In genomic region chr19:58134244-58134643, GRCh38 we compare ENCODE assay signal across 21 cellular contexts. TPM values are rescaled to one million over a fixed set of nuclear protein-coding genes. Genes with fewer than 3 reads are reported as not detected.
DNase-seq lines count a peak whose midpoint lies in the region; ATAC-seq, FAIRE-seq and TF ChIP-seq lines count a peak whose summit lies in the region.
"Had no signal": no experiment of that assay in that cellular context is flagged by ENCODE, and none has a peak within 500 bp of the region (broad histone marks: within the 10 kb centered on the region; RNA-seq: fewer than 3 reads in every experiment).

No MANE protein-coding gene starts in this region.

- CTCF ChIA-PET in HepG2 (lab: Yijun Ruan, JAX; ENCODE audit: low intra/inter-chr PET ratio, low total read pairs) = no interaction called here

- DNase-seq in HepG2 (ENCODE audit: low spot score) = no peak
- no peak for DNase-seq in endodermal cell
- no peak for DNase-seq in GM20000 (ENCODE audit: low spot score)
- no peak for DNase-seq in HFFc6
- DNase-seq: 8988T; C1 segment of cervical spinal cord; CD4-positive, CD25-positive, alpha-beta regulatory T cell; CD8-positive, alpha-beta memory T cell; COR-L47; DMS 273 treated with DMSO at 0.1 percent for 48 hours; DMS53; HCEC 1CT had no signal

- no peak overlapping the region for H3K4me3 Mint-ChIP-seq in endodermal cell
- no peak overlapping the region for H3K4me3 Mint-ChIP-seq in HFFc6
- H3K4me3 Mint-ChIP-seq: B cell; CD4-positive, CD25-positive, alpha-beta regulatory T cell; CD8-positive, alpha-beta memory T cell; GM23338 had no signal

- no peak for TF ChIP-seq CTCF in liver (IDR thresholded peaks at IDR 0.05; ENCODE audit: low read depth, low read length, missing input control)
- no peak for TF ChIP-seq CTCF in HepG2 (CRISPR knock-in tag; IDR thresholded peaks at IDR 0.05)
- TF ChIP-seq CTCF in endodermal cell (conservative IDR thresholded peaks at IDR 0.05) = no peak
- no peak for TF ChIP-seq CTCF in GM20000 (IDR thresholded peaks at IDR 0.05; ENCODE audit: extremely low read depth, missing control alignments)
- TF ChIP-seq CTCF in HFFc6 (IDR thresholded peaks at IDR 0.05) = no peak

- H3K4me2 ChIP-seq in HepG2 (ENCODE audit: low read depth, low read length) = no peak overlapping the region
- H3K4me2 ChIP-seq: GM23338 had no signal

- H3K4me1 Mint-ChIP-seq in endodermal cell (no peaks in the 10 kb centered on the region), HFFc6 (ENCODE audit: low read depth) (no peaks in the 10 kb centered on the region)
- H3K4me1 Mint-ChIP-seq: B cell; CD4-positive, CD25-positive, alpha-beta regulatory T cell; CD8-positive, alpha-beta memory T cell; GM23338 had no signal

- H3K9ac ChIP-seq in liver (ENCODE audit: low read depth in 1 of 2, low read length in 2 of 2) (no peak overlapping the region), HepG2 (ENCODE audit: insufficient read depth, low read depth, low read length) (no peak overlapping the region), endodermal cell (ENCODE audit: extremely low read depth, low read length, poor library complexity, severe bottlenecking) (no peak overlapping the region), subcutaneous abdominal adipose tissue (ENCODE audit: low read length in 5 of 5) (no peak overlapping the region)

- H3K79me2 ChIP-seq in HepG2 (ENCODE audit: insufficient read depth, low read length) = no peaks in the 10 kb centered on the region

- H3K27ac Mint-ChIP-seq in endodermal cell = no peak overlapping the region
- H3K27ac Mint-ChIP-seq in HFFc6 = no peak overlapping the region
- H3K27ac Mint-ChIP-seq: B cell; CD8-positive, alpha-beta memory T cell; GM23338 had no signal

- WGBS in liver = 95% methylated on average over 1 of the region's 1 CpG
- 96% methylated on average over 1 of the region's 1 CpG for WGBS in HepG2 (ENCODE audit: low lambda C conversion rate)
- no CpG with 5 or more reads among the region's 1 CpG for WGBS in endodermal cell (ENCODE audit: insufficient coverage in 1 of 2, insufficient read length in 1 of 2), 2 experiments

- peaks cover 95% of the 10 kb centered on the region for H3K36me3 Mint-ChIP-seq in endodermal cell (ENCODE audit: low read depth)
- H3K36me3 Mint-ChIP-seq in HFFc6 (ENCODE audit: low read depth) = peaks cover 93% of the 10 kb centered on the region

- no TSS peak for BruUV-seq in HepG2 (replicated peaks; lab: Mats Ljungman, UMichigan)

- H3K27me3 ChIP-seq in liver (ENCODE audit: control insufficient read depth in 4 of 4, insufficient read depth in 4 of 4, low read length in 3 of 4) = no peaks in the 10 kb centered on the region
- no peaks in the 10 kb centered on the region for H3K27me3 ChIP-seq in HepG2 (ENCODE audit: control insufficient read depth in 1 of 2, insufficient read depth in 2 of 2, low read length in 2 of 2)
- H3K27me3 ChIP-seq in endodermal cell (ENCODE audit: control insufficient read depth, insufficient read depth, low read length, poor library complexity, severe bottlenecking) = no peaks in the 10 kb centered on the region
- no peaks in the 10 kb centered on the region for H3K27me3 ChIP-seq in subcutaneous abdominal adipose tissue (ENCODE audit: control insufficient read depth in 5 of 5, insufficient read depth in 4 of 5, low read length in 5 of 5)

- H4K20me1 ChIP-seq in HepG2 (ENCODE audit: insufficient read depth, low read length) = no peaks in the 10 kb centered on the region

- no peak for TF ChIP-seq POLR2A in HepG2 (IDR thresholded peaks at IDR 0.05; ENCODE audit: insufficient read depth in 1 of 2, low read depth in 2 of 2, low read length in 2 of 2)

- no peak overlapping the region for H3K27ac ChIP-seq in liver (ENCODE audit: low read depth in 1 of 2, low read length in 2 of 2)
- no peak overlapping the region for H3K27ac ChIP-seq in HepG2 (ENCODE audit: extremely low read length, insufficient read depth, low read length)
- H3K27ac ChIP-seq in endodermal cell (ENCODE audit: low read depth, low read length) = no peak overlapping the region
- H3K27ac ChIP-seq in subcutaneous abdominal adipose tissue (ENCODE audit: low read depth, low read length) = no peak overlapping the region

- H3K9me3 ChIP-seq in liver (ENCODE audit: control insufficient read depth in 4 of 4, low read length in 3 of 4) = peaks cover 39 to 93% (median 58%) of the 10 kb centered on the region in 4 donors
- H3K9me3 ChIP-seq in HepG2 (ENCODE audit: low read length) = peaks cover 97% of the 10 kb centered on the region
- H3K9me3 ChIP-seq in endodermal cell (ENCODE audit: control insufficient read depth, low read length) = peaks cover 99% of the 10 kb centered on the region
- H3K9me3 ChIP-seq in subcutaneous abdominal adipose tissue (ENCODE audit: control insufficient read depth in 5 of 5, low read length in 5 of 5) = peaks cover 63 to 97% (median 93%) of the 10 kb centered on the region in 5 donors

- POLR2A ChIA-PET in HepG2 (lab: Yijun Ruan, JAX) = no interaction called here

- in situ Hi-C loops in HepG2 (cut with HindIII; ENCODE audit: extremely low pct_ligation_motif_present, low pct_unique_long_range_greater_than_20kb) = no loop called here

- H2AFZ ChIP-seq in HepG2 (ENCODE audit: low read length) = no peak overlapping the region
- H2AFZ ChIP-seq: GM23338 had no signal

- H3K4me1 ChIP-seq in liver (ENCODE audit: control insufficient read depth in 4 of 4, insufficient read depth in 4 of 4, low read length in 3 of 4) = no peaks in the 10 kb centered on the region
- H3K4me1 ChIP-seq in HepG2 (ENCODE audit: insufficient read depth, low read length) = no peaks in the 10 kb centered on the region
- H3K4me1 ChIP-seq in endodermal cell (ENCODE audit: control insufficient read depth, insufficient read depth, low read length) = no peaks in the 10 kb centered on the region
- no peaks in the 10 kb centered on the region for H3K4me1 ChIP-seq in subcutaneous abdominal adipose tissue (ENCODE audit: control insufficient read depth in 5 of 5, insufficient read depth in 5 of 5, low read length in 5 of 5)

- TF ChIP-seq RAD21 in liver (IDR thresholded peaks at IDR 0.05) (no peak), HepG2 (CRISPR knock-in tag; IDR thresholded peaks at IDR 0.05) (no peak)

- FAIRE-seq in HepG2 (lab: Jason Lieb, UNC) = no peak
- FAIRE-seq: G401.6, GM12891, GM19239, H54 had no signal

- ATAC-seq in HepG2 (no peak), HG03196 (IDR thresholded peaks at IDR 0.05; ENCODE audit: unreplicated experiment) (no peak)
- ATAC-seq: GM23338 had no signal

- H3K27me3 Mint-ChIP-seq in endodermal cell (ENCODE audit: insufficient read depth) (no peaks in the 10 kb centered on the region), HFFc6 (ENCODE audit: insufficient read depth) (peaks cover 1% of the 10 kb centered on the region; the same call in 1 of the 2 replicates)
- H3K27me3 Mint-ChIP-seq: B cell; CD4-positive, CD25-positive, alpha-beta regulatory T cell; CD8-positive, alpha-beta memory T cell had no signal

- H3K9me3 Mint-ChIP-seq in endodermal cell (peaks cover 99% of the 10 kb centered on the region), HFFc6 (peaks cover 96% of the 10 kb centered on the region)

- TF ChIP-seq EP300 in HepG2 (IDR thresholded peaks at IDR 0.05; ENCODE audit: low read depth in 2 of 2, low read length in 2 of 2) (no peak), HepG2 (CRISPR knock-in tag; IDR thresholded peaks at IDR 0.05; ENCODE audit: borderline replicate concordance) (no peak)

- peak overlapping the region in 2 of 3 donors; percentile 1 to 35 for H3K4me3 ChIP-seq in liver (ENCODE audit: low read depth in 1 of 3, low read length in 3 of 3)
- H3K4me3 ChIP-seq in HepG2 (replicated peaks in 1 of 3; ENCODE audit: insufficient read depth in 1 of 3, low read depth in 2 of 3, low read length in 3 of 3) = no peak overlapping the region
- peak overlapping the region; percentile 70 for H3K4me3 ChIP-seq in endodermal cell (ENCODE audit: low read length)
- peak overlapping the region; percentile 8 to 59 (median 42) for H3K4me3 ChIP-seq in subcutaneous abdominal adipose tissue (ENCODE audit: low read depth in 1 of 5, low read length in 5 of 5)
- H3K4me3 ChIP-seq: GM23338 had no signal

- H3K36me3 ChIP-seq in liver (ENCODE audit: control insufficient read depth in 4 of 4, insufficient read depth in 3 of 4, low read depth in 1 of 4, low read length in 3 of 4) = peaks cover 23 to 75% (median 53%) of the 10 kb centered on the region in 4 donors
- peaks cover 12 to 34% of the 10 kb centered on the region in 2 experiments; a peak in 3 of 5 replicates for H3K36me3 ChIP-seq in HepG2 (replicated peaks in 1 of 2; ENCODE audit: control insufficient read depth in 1 of 2, insufficient read depth in 2 of 2, low read length in 2 of 2)
- peaks cover 92% of the 10 kb centered on the region for H3K36me3 ChIP-seq in endodermal cell (ENCODE audit: control insufficient read depth, insufficient read depth, low read length)
- H3K36me3 ChIP-seq in subcutaneous abdominal adipose tissue (ENCODE audit: control insufficient read depth in 5 of 5, insufficient read depth in 5 of 5, low read length in 5 of 5) = peaks cover 41 to 86% (median 75%) of the 10 kb centered on the region in 5 donors

- intact Hi-C loops in HepG2 (cut with micrococcal nuclease; ENCODE audit: unreplicated experiment) = no loop called here

RNA-seq across cellular contexts. Expression of gene ZNF329, which starts 16.3 kb away (rescaled TPM):
- total RNA-seq in liver (1 to 10 TPM; 5.4 to 6.8 TPM), HepG2 (2016; rRNA removed; fragmentation: Illumina TruSeq; extraction: Trizol) (9.6 and 11.4 TPM in 2 replicates), endodermal cell (10 to 100 TPM; 16.7 to 24.7 TPM)
- polyA plus RNA-seq in liver (1 to 10 TPM; 1.2 to 2.2 TPM), HepG2 (2011; rRNA removed) (3.8 and 4.6 TPM in 2 replicates)
- total RNA-seq in HepG2 (2016; cell fraction: cytosol; rRNA removed; fragmentation: Illumina TruSeq; extraction: Trizol; ENCODE audit: low read depth) = 3.2 and 3.3 TPM in 2 replicates
- 8.8 and 10.9 TPM in 2 replicates for total RNA-seq in HepG2 (2016; cell fraction: insoluble cytoplasmic fraction; rRNA removed; fragmentation: Illumina TruSeq; extraction: Trizol)
- 6.3 and 7.1 TPM in 2 replicates for total RNA-seq in HepG2 (2016; cell fraction: membrane; rRNA removed; fragmentation: Illumina TruSeq; extraction: Trizol)
- 4.4 and 7.0 TPM in 2 replicates for total RNA-seq in HepG2 (2016; cell fraction: nucleus; rRNA removed; fragmentation: Illumina TruSeq; extraction: Trizol)
- polyA plus RNA-seq in HepG2 (2011; cell fraction: cytosol; rRNA removed) = 2.2 and 4.1 TPM in 2 replicates
- 1.9 and 2.6 TPM in 2 replicates for polyA plus RNA-seq in HepG2 (2011; cell fraction: nucleus; rRNA removed)
- polyA plus RNA-seq in HepG2 (2012) = 4.6 and 5.2 TPM in 2 replicates
- polyA plus RNA-seq in HepG2 (2016; cell fraction: cytosol; fragmentation: Illumina TruSeq; extraction: Trizol; ENCODE audit: low read depth) = 0.80 and 1.1 TPM in 2 replicates
- polyA plus RNA-seq in HepG2 (2016; cell fraction: insoluble cytoplasmic fraction; fragmentation: Illumina TruSeq; extraction: Trizol; ENCODE audit: low read depth) = 7.3 and 7.6 TPM in 2 replicates
- polyA plus RNA-seq in HepG2 (2016; cell fraction: membrane; fragmentation: Illumina TruSeq; extraction: Trizol; ENCODE audit: low read depth) = 3.3 and 3.9 TPM in 2 replicates
- polyA plus RNA-seq in HepG2 (2016; cell fraction: nucleus; fragmentation: Illumina TruSeq; extraction: Trizol; ENCODE audit: insufficient read depth, low read depth) = 6.0 and 7.0 TPM in 2 replicates
- 1.8 and 3.5 TPM in 2 replicates for polyA minus RNA-seq in HepG2 (2011; rRNA and poly(A)+ RNA removed; ENCODE audit: low replicate concordance)
- polyA minus RNA-seq in HepG2 (2011; cell fraction: cytosol; rRNA and poly(A)+ RNA removed) = 3.0 and 4.4 TPM in 2 replicates
- 3.5 and 7.2 TPM in 2 replicates for polyA minus RNA-seq in HepG2 (2011; cell fraction: nucleus; rRNA and poly(A)+ RNA removed)
- 11.6 TPM for polyA plus RNA-seq in endodermal cell (2013, experiment 1 of 2)
- 11.4 TPM for polyA plus RNA-seq in endodermal cell (2013, experiment 2 of 2)
- 1 to 10 TPM; 6.6 to 9.5 (median 7.9) TPM for total RNA-seq in HFFc6 (2021; fragmentation: NEBNext Ultra II Directional; extraction: Animal tissue kit (Norgen Biotek cat#: 25700))

RNA-seq across cellular contexts. Expression of gene ZSCAN18, which starts 36.2 kb away (rescaled TPM):
- total RNA-seq in liver (10 to 100 TPM; 13.1 to 21.7 TPM), HepG2 (2016; rRNA removed; fragmentation: Illumina TruSeq; extraction: Trizol) (not detected in 2 replicates), endodermal cell (100 to 1,000 TPM in 1 of 2 donors, 10 to 100 TPM in 1; 68.2 to 112 TPM)
- polyA plus RNA-seq in liver (10 to 100 TPM in 1 of 2 donors, 1 to 10 TPM in 1; 2.1 to 10.3 TPM), HepG2 (2011; rRNA removed) (0.10 TPM in 1 of 2 replicates, not detected in the other)
- not detected in 2 replicates for total RNA-seq in HepG2 (2016; cell fraction: cytosol; rRNA removed; fragmentation: Illumina TruSeq; extraction: Trizol; ENCODE audit: low read depth)
- total RNA-seq in HepG2 (2016; cell fraction: insoluble cytoplasmic fraction; rRNA removed; fragmentation: Illumina TruSeq; extraction: Trizol) = not detected in 2 replicates
- total RNA-seq in HepG2 (2016; cell fraction: membrane; rRNA removed; fragmentation: Illumina TruSeq; extraction: Trizol) = not detected in 2 replicates
- total RNA-seq in HepG2 (2016; cell fraction: nucleus; rRNA removed; fragmentation: Illumina TruSeq; extraction: Trizol) = not detected in 2 replicates
- polyA plus RNA-seq in HepG2 (2011; cell fraction: cytosol; rRNA removed) = not detected in 2 replicates
- polyA plus RNA-seq in HepG2 (2011; cell fraction: nucleus; rRNA removed) = not detected in 2 replicates
- polyA plus RNA-seq in HepG2 (2012) = not detected in 2 replicates
- polyA plus RNA-seq in HepG2 (2016; cell fraction: cytosol; fragmentation: Illumina TruSeq; extraction: Trizol; ENCODE audit: low read depth) = not detected in 2 replicates
- polyA plus RNA-seq in HepG2 (2016; cell fraction: insoluble cytoplasmic fraction; fragmentation: Illumina TruSeq; extraction: Trizol; ENCODE audit: low read depth) = not detected in 2 replicates
- not detected in 2 replicates for polyA plus RNA-seq in HepG2 (2016; cell fraction: membrane; fragmentation: Illumina TruSeq; extraction: Trizol; ENCODE audit: low read depth)
- polyA plus RNA-seq in HepG2 (2016; cell fraction: nucleus; fragmentation: Illumina TruSeq; extraction: Trizol; ENCODE audit: insufficient read depth, low read depth) = not detected in 2 replicates
- polyA minus RNA-seq in HepG2 (2011; rRNA and poly(A)+ RNA removed; ENCODE audit: low replicate concordance) = not detected in 2 replicates
- polyA minus RNA-seq in HepG2 (2011; cell fraction: cytosol; rRNA and poly(A)+ RNA removed) = not detected in 2 replicates
- not detected in 2 replicates for polyA minus RNA-seq in HepG2 (2011; cell fraction: nucleus; rRNA and poly(A)+ RNA removed)
- polyA plus RNA-seq in endodermal cell (2013, experiment 1 of 2) = 94.4 TPM
- polyA plus RNA-seq in endodermal cell (2013, experiment 2 of 2) = 74.3 TPM
- 1 to 10 TPM in 5 of 6 experiments, under 1 TPM in 1; 0.80 to 2.8 (median 2.1) TPM for total RNA-seq in HFFc6 (2021; fragmentation: NEBNext Ultra II Directional; extraction: Animal tissue kit (Norgen Biotek cat#: 25700))

RNA-seq across cellular contexts. Expression of gene ZNF274, which starts 48.6 kb away (rescaled TPM):
- total RNA-seq in liver (10 to 100 TPM; 12.8 to 18.2 TPM), HepG2 (2016; rRNA removed; fragmentation: Illumina TruSeq; extraction: Trizol) (17.0 and 23.0 TPM in 2 replicates), endodermal cell (10 to 100 TPM; 23.2 to 24.9 TPM)
- polyA plus RNA-seq in liver (10 to 100 TPM in 1 of 2 donors, 1 to 10 TPM in 1; 5.7 to 10.9 TPM), HepG2 (2011; rRNA removed) (16.1 and 21.0 TPM in 2 replicates)
- total RNA-seq in HepG2 (2016; cell fraction: cytosol; rRNA removed; fragmentation: Illumina TruSeq; extraction: Trizol; ENCODE audit: low read depth) = 5.1 and 6.0 TPM in 2 replicates
- total RNA-seq in HepG2 (2016; cell fraction: insoluble cytoplasmic fraction; rRNA removed; fragmentation: Illumina TruSeq; extraction: Trizol) = 18.4 and 20.3 TPM in 2 replicates
- total RNA-seq in HepG2 (2016; cell fraction: membrane; rRNA removed; fragmentation: Illumina TruSeq; extraction: Trizol) = 10.2 and 11.1 TPM in 2 replicates
- 25.3 and 28.4 TPM in 2 replicates for total RNA-seq in HepG2 (2016; cell fraction: nucleus; rRNA removed; fragmentation: Illumina TruSeq; extraction: Trizol)
- 13.9 and 15.9 TPM in 2 replicates for polyA plus RNA-seq in HepG2 (2011; cell fraction: cytosol; rRNA removed)
- polyA plus RNA-seq in HepG2 (2011; cell fraction: nucleus; rRNA removed) = 35.9 and 43.6 TPM in 2 replicates
- 15.5 and 19.8 TPM in 2 replicates for polyA plus RNA-seq in HepG2 (2012)
- polyA plus RNA-seq in HepG2 (2016; cell fraction: cytosol; fragmentation: Illumina TruSeq; extraction: Trizol; ENCODE audit: low read depth) = 1.7 and 1.9 TPM in 2 replicates
- polyA plus RNA-seq in HepG2 (2016; cell fraction: insoluble cytoplasmic fraction; fragmentation: Illumina TruSeq; extraction: Trizol; ENCODE audit: low read depth) = 13.2 and 15.6 TPM in 2 replicates
- polyA plus RNA-seq in HepG2 (2016; cell fraction: membrane; fragmentation: Illumina TruSeq; extraction: Trizol; ENCODE audit: low read depth) = 3.7 and 4.5 TPM in 2 replicates
- 38.7 and 40.7 TPM in 2 replicates for polyA plus RNA-seq in HepG2 (2016; cell fraction: nucleus; fragmentation: Illumina TruSeq; extraction: Trizol; ENCODE audit: insufficient read depth, low read depth)
- polyA minus RNA-seq in HepG2 (2011; rRNA and poly(A)+ RNA removed; ENCODE audit: low replicate concordance) = 20.7 and 49.1 TPM in 2 replicates
- 7.5 and 9.9 TPM in 2 replicates for polyA minus RNA-seq in HepG2 (2011; cell fraction: cytosol; rRNA and poly(A)+ RNA removed)
- polyA minus RNA-seq in HepG2 (2011; cell fraction: nucleus; rRNA and poly(A)+ RNA removed) = 43.8 and 44.7 TPM in 2 replicates
- polyA plus RNA-seq in endodermal cell (2013, experiment 1 of 2) = 23.4 TPM
- 23.2 TPM for polyA plus RNA-seq in endodermal cell (2013, experiment 2 of 2)
- 10 to 100 TPM; 15.6 to 18.4 (median 17.6) TPM for total RNA-seq in HFFc6 (2021; fragmentation: NEBNext Ultra II Directional; extraction: Animal tissue kit (Norgen Biotek cat#: 25700))

Comparison
In these comparisons a context has a peak if more than half of its experiments do, and no peak if none do; other contexts are left out.
1. H3K4me3 ChIP-seq: peak in liver (2 of 3), endodermal cell (single experiment) and subcutaneous abdominal adipose tissue (5 of 5); none in HepG2 (0 of 3).